Comparison of ENCODE assay signal across 8 cellular contexts in genomic region chr17:74779948-74780400, GRCh38. TPM values are rescaled to one million over a fixed set of nuclear protein-coding genes. Genes with fewer than 3 reads are reported as not detected.
DNase-seq lines count a peak whose midpoint lies in the region; ATAC-seq and TF ChIP-seq lines count a peak whose summit lies in the region.

No MANE protein-coding gene starts in this region.

- peaks cover 20% of the 10 kb centered on the region for H3K36me3 Mint-ChIP-seq in activated T-helper 1 cell treated with anti-CD3 and anti-CD28 coated beads, Interleukin-12 subunit alpha, Interleukin-12 subunit beta, Interleukin-2, Interleukin-4 antibody, amounts not matched to agents 30 ng/mL and 10 ng/mL and 1 ng/mL, durations not matched to agents 14 hours and 24 hours and 36 hours (ENCODE audit: low read depth)
- peaks cover 6% of the 10 kb centered on the region for H3K36me3 Mint-ChIP-seq in memory B cell
- peaks cover 3% of the 10 kb centered on the region for H3K36me3 Mint-ChIP-seq in progenitor cell of endocrine pancreas (ENCODE audit: insufficient read depth)

- intact Hi-C loops in activated T-helper 1 cell treated with anti-CD3 and anti-CD28 coated beads, Interleukin-12 subunit alpha, Interleukin-12 subunit beta, Interleukin-2, Interleukin-4 antibody, amounts not matched to agents 30 ng/mL and 10 ng/mL and 1 ng/mL, durations not matched to agents 14 hours and 24 hours and 36 hours (cut with micrococcal nuclease) = loop anchor here (1.0 to 5.0 kb wide), 3 partner anchors 11 to 268 kb away; no protein-coding TSS in a partner anchor

- peak; percentile 100 for DNase-seq in Kasumi-1 (lab: John Stamatoyannopoulos, UW)
- DNase-seq in activated T-helper 1 cell treated with anti-CD3 and anti-CD28 coated beads, Interleukin-12 subunit alpha, Interleukin-12 subunit beta, Interleukin-2, Interleukin-4 antibody, amounts not matched to agents 30 ng/mL and 10 ng/mL and 1 ng/mL, durations not matched to agents 14 hours and 24 hours and 36 hours (ENCODE audit: low spot score) = peak; percentile 71
- DNase-seq in memory B cell (ENCODE audit: low spot score in 2 of 2) = peak; percentile 63 to 83
- no peak for DNase-seq in progenitor cell of endocrine pancreas (ENCODE audit: low spot score, unreplicated experiment)
- no peak for DNase-seq in omental fat pad (ENCODE audit: low spot score)
- DNase-seq in SHP77 treated with DMSO at 0.1 percent for 48 hours (lab: John Stamatoyannopoulos, UW) = no peak
- DNase-seq in RPMI8226 = no peak

- peaks cover 77% of the 10 kb centered on the region for H3K4me1 Mint-ChIP-seq in activated T-helper 1 cell treated with anti-CD3 and anti-CD28 coated beads, Interleukin-12 subunit alpha, Interleukin-12 subunit beta, Interleukin-2, Interleukin-4 antibody, amounts not matched to agents 30 ng/mL and 10 ng/mL and 1 ng/mL, durations not matched to agents 14 hours and 24 hours and 36 hours (ENCODE audit: low read depth)
- H3K4me1 Mint-ChIP-seq in memory B cell (peaks cover 46% of the 10 kb centered on the region), progenitor cell of endocrine pancreas (ENCODE audit: low read depth) (peaks cover 18% of the 10 kb centered on the region)

- no peaks in the 10 kb centered on the region for H3K27me3 Mint-ChIP-seq in activated T-helper 1 cell treated with anti-CD3 and anti-CD28 coated beads, Interleukin-12 subunit alpha, Interleukin-12 subunit beta, Interleukin-2, Interleukin-4 antibody, amounts not matched to agents 30 ng/mL and 10 ng/mL and 1 ng/mL, durations not matched to agents 14 hours and 24 hours and 36 hours (ENCODE audit: insufficient read depth)
- no peaks in the 10 kb centered on the region for H3K27me3 Mint-ChIP-seq in memory B cell
- no peaks in the 10 kb centered on the region for H3K27me3 Mint-ChIP-seq in progenitor cell of endocrine pancreas

- peak; percentile 40 for ATAC-seq in GM19372 (IDR thresholded peaks at IDR 0.05; ENCODE audit: low read depth, unreplicated experiment)
- peak; percentile 84 for ATAC-seq in memory B cell (ENCODE audit: low read depth)
- ATAC-seq in omental fat pad (ENCODE audit: low FRiP score) = no peak

- H3K9me3 Mint-ChIP-seq in activated T-helper 1 cell treated with anti-CD3 and anti-CD28 coated beads, Interleukin-12 subunit alpha, Interleukin-12 subunit beta, Interleukin-2, Interleukin-4 antibody, amounts not matched to agents 30 ng/mL and 10 ng/mL and 1 ng/mL, durations not matched to agents 14 hours and 24 hours and 36 hours = no peaks in the 10 kb centered on the region
- H3K9me3 Mint-ChIP-seq in memory B cell (no peaks in the 10 kb centered on the region), progenitor cell of endocrine pancreas (ENCODE audit: low read depth) (no peaks in the 10 kb centered on the region)

- peak overlapping the region; percentile 98 for H3K27ac Mint-ChIP-seq in activated T-helper 1 cell treated with anti-CD3 and anti-CD28 coated beads, Interleukin-12 subunit alpha, Interleukin-12 subunit beta, Interleukin-2, Interleukin-4 antibody, amounts not matched to agents 30 ng/mL and 10 ng/mL and 1 ng/mL, durations not matched to agents 14 hours and 24 hours and 36 hours
- H3K27ac Mint-ChIP-seq in memory B cell (peak overlapping the region; percentile 95), progenitor cell of endocrine pancreas (no peak overlapping the region)

- H3K4me3 Mint-ChIP-seq in activated T-helper 1 cell treated with anti-CD3 and anti-CD28 coated beads, Interleukin-12 subunit alpha, Interleukin-12 subunit beta, Interleukin-2, Interleukin-4 antibody, amounts not matched to agents 30 ng/mL and 10 ng/mL and 1 ng/mL, durations not matched to agents 14 hours and 24 hours and 36 hours = peak overlapping the region; percentile 79
- peak overlapping the region; percentile 73 for H3K4me3 Mint-ChIP-seq in memory B cell
- no peak overlapping the region for H3K4me3 Mint-ChIP-seq in progenitor cell of endocrine pancreas (ENCODE audit: low read depth)

- no peak for TF ChIP-seq CTCF in progenitor cell of endocrine pancreas (IDR thresholded peaks at IDR 0.05; ENCODE audit: unreplicated experiment)
- TF ChIP-seq CTCF in omental fat pad (IDR thresholded peaks at IDR 0.05) = no peak

RNA-seq across cellular contexts. Expression of gene NAT9, which starts 3.8 kb away (rescaled TPM):
- 69.0 and 70.8 TPM in 2 replicates for total RNA-seq in activated T-helper 1 cell treated with anti-CD3 and anti-CD28 coated beads, Interleukin-12 subunit alpha, Interleukin-12 subunit beta, Interleukin-2, Interleukin-4 antibody, amounts not matched to agents 30 ng/mL and 10 ng/mL and 1 ng/mL, durations not matched to agents 14 hours and 24 hours and 36 hours
- total RNA-seq in progenitor cell of endocrine pancreas = 59.6 and 60.2 TPM in 2 replicates
- 10 to 100 TPM; 15.1 to 35.9 (median 24.2) TPM for total RNA-seq in omental fat pad

RNA-seq across cellular contexts. Expression of gene NHERF1, which starts 31.5 kb away (rescaled TPM):
- 142 and 153 TPM in 2 replicates for total RNA-seq in activated T-helper 1 cell treated with anti-CD3 and anti-CD28 coated beads, Interleukin-12 subunit alpha, Interleukin-12 subunit beta, Interleukin-2, Interleukin-4 antibody, amounts not matched to agents 30 ng/mL and 10 ng/mL and 1 ng/mL, durations not matched to agents 14 hours and 24 hours and 36 hours
- total RNA-seq in progenitor cell of endocrine pancreas (135 and 143 TPM in 2 replicates), omental fat pad (10 to 100 TPM; 18.0 to 51.7 (median 21.8) TPM)

RNA-seq across cellular contexts. Expression of gene RAB37, which starts 42.9 kb away (rescaled TPM):
- total RNA-seq in activated T-helper 1 cell treated with anti-CD3 and anti-CD28 coated beads, Interleukin-12 subunit alpha, Interleukin-12 subunit beta, Interleukin-2, Interleukin-4 antibody, amounts not matched to agents 30 ng/mL and 10 ng/mL and 1 ng/mL, durations not matched to agents 14 hours and 24 hours and 36 hours = 6.0 and 6.1 TPM in 2 replicates
- total RNA-seq in progenitor cell of endocrine pancreas (3.2 TPM in 2 replicates), omental fat pad (1 to 10 TPM in 2 of 4 donors, under 1 TPM in 2; 0.48 to 3.0 (median 1.4) TPM)

Comparison
In these comparisons a context has a peak if more than half of its experiments do, and no peak if none do; other contexts are left out.
1. DNase-seq: peak in Kasumi-1 (2 of 2), activated T-helper 1 cell treated with anti-CD3 and anti-CD28 coated beads, Interleukin-12 subunit alpha, Interleukin-12 subunit beta, Interleukin-2, Interleukin-4 antibody, amounts not matched to agents 30 ng/mL and 10 ng/mL and 1 ng/mL, durations not matched to agents 14 hours and 24 hours and 36 hours (single experiment) and memory B cell (2 of 2); none in progenitor cell of endocrine pancreas (single experiment), omental fat pad (single experiment), SHP77 treated with DMSO at 0.1 percent for 48 hours (single experiment) and RPMI8226 (single experiment).